Comparison of ENCODE assay signal across 18 cellular contexts in genomic region chr6:24536466-24536865, GRCh38.
"Had no signal": no experiment of that assay in that cellular context is flagged by ENCODE, and none has a peak within 500 bp of the region (broad histone marks: within the 10 kb centered on the region; RNA-seq: fewer than 3 reads in every experiment).

No MANE protein-coding gene starts in this region.

- H3K36me3 ChIP-seq: cardiac muscle cell had no signal

- H3K9me3 ChIP-seq: ascending aorta, gastroesophageal sphincter, heart right ventricle, lower lobe of right lung, tibial nerve, vagina had no signal

- H3K27me3 ChIP-seq: ascending aorta, cardiac muscle cell, gastroesophageal sphincter, heart right ventricle, tibial nerve, vagina had no signal

- ATAC-seq: activated naive CD8-positive, alpha-beta T cell treated with anti-CD3 and anti-CD28 coated beads, Interleukin-2, amount 50 U/mL, for 24 hours; gastroesophageal sphincter; heart right ventricle; lower lobe of right lung had no signal

- H3K27ac Mint-ChIP-seq: activated CD4-positive, alpha-beta T cell treated with anti-CD3 and anti-CD28 coated beads, Interleukin-2, amount 10 ng/mL, durations not matched to agents 7 days and 5 days; activated naive CD4-positive, alpha-beta T cell treated with anti-CD3 and anti-CD28 coated beads for 36 hours; activated naive CD8-positive, alpha-beta T cell treated with anti-CD3 and anti-CD28 coated beads, Interleukin-2, amount 50 U/mL, for 24 hours; activated T-helper 1 cell treated with anti-CD3 and anti-CD28 coated beads, Interleukin-12 subunit alpha, Interleukin-12 subunit beta, Interleukin-2, Interleukin-4 antibody, amounts not matched to agents 30 ng/mL and 10 ng/mL and 1 ng/mL, durations not matched to agents 14 hours and 24 hours and 36 hours; nephron had no signal

- H3K4me1 Mint-ChIP-seq: activated CD4-positive, alpha-beta T cell treated with anti-CD3 and anti-CD28 coated beads, Interleukin-2, amount 10 ng/mL, durations not matched to agents 7 days and 5 days; activated naive CD8-positive, alpha-beta T cell treated with anti-CD3 and anti-CD28 coated beads, Interleukin-2, amount 50 U/mL, for 24 hours; nephron had no signal

- H3K27ac ChIP-seq: ascending aorta, cardiac muscle cell, gastroesophageal sphincter, heart right ventricle, lower lobe of right lung, skin epidermis, tibial nerve, vagina had no signal

- H3K9me3 Mint-ChIP-seq: activated CD4-positive, alpha-beta T cell treated with anti-CD3 and anti-CD28 coated beads, Interleukin-2, amount 10 ng/mL, durations not matched to agents 7 days and 5 days; activated naive CD4-positive, alpha-beta T cell treated with anti-CD3 and anti-CD28 coated beads for 36 hours; activated naive CD8-positive, alpha-beta T cell treated with anti-CD3 and anti-CD28 coated beads, Interleukin-2, amount 50 U/mL, for 24 hours; activated T-helper 1 cell treated with anti-CD3 and anti-CD28 coated beads, Interleukin-12 subunit alpha, Interleukin-12 subunit beta, Interleukin-2, Interleukin-4 antibody, amounts not matched to agents 30 ng/mL and 10 ng/mL and 1 ng/mL, durations not matched to agents 14 hours and 24 hours and 36 hours; nephron had no signal

- H3K4me3 ChIP-seq: ascending aorta, cardiac muscle cell, gastroesophageal sphincter, heart right ventricle, lower lobe of right lung, skin epidermis, tibial nerve, vagina had no signal

- H3K4me1 ChIP-seq: ascending aorta, gastroesophageal sphincter, heart right ventricle, lower lobe of right lung, tibial nerve, vagina had no signal

- H3K27me3 Mint-ChIP-seq: activated CD4-positive, alpha-beta T cell treated with anti-CD3 and anti-CD28 coated beads, Interleukin-2, amount 10 ng/mL, durations not matched to agents 7 days and 5 days; activated naive CD8-positive, alpha-beta T cell treated with anti-CD3 and anti-CD28 coated beads, Interleukin-2, amount 50 U/mL, for 24 hours had no signal

- H3K4me3 Mint-ChIP-seq: activated CD4-positive, alpha-beta T cell treated with anti-CD3 and anti-CD28 coated beads, Interleukin-2, amount 10 ng/mL, durations not matched to agents 7 days and 5 days; activated naive CD4-positive, alpha-beta T cell treated with anti-CD3 and anti-CD28 coated beads for 36 hours; activated naive CD8-positive, alpha-beta T cell treated with anti-CD3 and anti-CD28 coated beads, Interleukin-2, amount 50 U/mL, for 24 hours; activated T-helper 1 cell treated with anti-CD3 and anti-CD28 coated beads, Interleukin-12 subunit alpha, Interleukin-12 subunit beta, Interleukin-2, Interleukin-4 antibody, amounts not matched to agents 30 ng/mL and 10 ng/mL and 1 ng/mL, durations not matched to agents 14 hours and 24 hours and 36 hours; nephron had no signal

- DNase-seq: activated CD4-positive, alpha-beta T cell treated with anti-CD3 and anti-CD28 coated beads, Interleukin-2, amount 10 ng/mL, durations not matched to agents 7 days and 5 days; activated naive CD4-positive, alpha-beta T cell treated with anti-CD3 and anti-CD28 coated beads for 36 hours; activated naive CD8-positive, alpha-beta T cell treated with anti-CD3 and anti-CD28 coated beads, Interleukin-2, amount 50 U/mL, for 24 hours; heart right ventricle; lower lobe of right lung; nucleus accumbens; stimulated activated CD4-positive, alpha-beta T cell treated with anti-CD3 and anti-CD28 coated beads, Interleukin-15, amount 100 ng/mL, for 24 hours; stimulated activated CD4-positive, alpha-beta T cell treated with anti-CD3 and anti-CD28 coated beads, Interleukin-4, amount 100 ng/mL, for 24 hours; stimulated activated naive CD4-positive, alpha-beta T cell; substantia nigra had no signal
